8 cellular contexts compared by ENCODE assay signal in the genomic region with DNA sequence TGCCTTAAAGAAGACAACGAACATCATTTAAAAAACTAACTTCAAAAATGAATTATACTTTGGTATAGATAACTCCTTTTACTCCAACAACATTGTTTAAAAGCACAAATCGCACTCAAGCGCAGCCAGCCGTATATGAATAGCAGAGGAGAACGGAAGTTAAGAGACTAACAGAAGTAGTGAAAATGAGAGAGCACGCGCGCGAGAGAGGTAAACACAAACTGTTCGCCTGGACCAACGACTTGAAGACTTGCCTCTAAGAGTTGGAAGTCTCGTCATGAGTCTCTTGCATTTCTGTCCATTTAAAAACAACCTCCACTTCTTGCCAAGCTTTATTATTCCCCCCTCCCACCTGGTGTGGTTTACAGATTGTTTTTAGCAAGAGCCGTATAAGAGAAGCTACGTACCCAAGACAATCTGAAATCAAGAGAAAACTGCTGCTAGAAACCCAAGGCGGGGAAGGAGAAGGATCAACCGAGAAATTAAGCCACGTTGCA. TPM values are rescaled to one million over a fixed set of nuclear protein-coding genes. Genes with fewer than 3 reads are reported as not detected.
DNase-seq lines count a peak whose midpoint lies in the region; ATAC-seq and TF ChIP-seq lines count a peak whose summit lies in the region.

No MANE protein-coding gene starts in this region.

- H3K36me3 ChIP-seq in effector memory CD4-positive, alpha-beta T cell (ENCODE audit: control insufficient read depth, insufficient read depth, low read length): peaks cover 13% of the 10 kb centered on the region
- H3K36me3 ChIP-seq in uterus: no peaks in the 10 kb centered on the region

- H3K9me3 Mint-ChIP-seq in nephron progenitor cell: no peaks in the 10 kb centered on the region

- CTCF ChIA-PET in AG04449 (lab: Yijun Ruan, JAX): interaction anchor here (1.0 kb wide), 1 partner anchor 80 kb away, joined by 4 read pairs; no protein-coding TSS in a partner anchor

- no peak for DNase-seq in AG04449 (ENCODE audit: low read depth, low spot score)
- peak; percentile 34 for DNase-seq in LHCN-M2 (ENCODE audit: low read depth)
- peak in 2 of 3 donors; percentile 6 to 21 for DNase-seq in effector memory CD4-positive, alpha-beta T cell
- DNase-seq in nephron progenitor cell: peak; percentile 21
- DNase-seq in uterus: no peak
- DNase-seq in NK-92 treated with Interleukin-12 subunit alpha and Interleukin-12 subunit beta, amount 100 ng/mL, for 24 hours (lab: John Stamatoyannopoulos, UW): no peak

- H3K4me3 Mint-ChIP-seq in nephron progenitor cell: no peak overlapping the region

- peaks cover 27% of the 10 kb centered on the region for H3K4me1 Mint-ChIP-seq in nephron progenitor cell

- peak; percentile 26 for ATAC-seq in GM18499 (IDR thresholded peaks at IDR 0.05; ENCODE audit: insufficient read depth, unreplicated experiment)

- H3K27ac ChIP-seq in effector memory CD4-positive, alpha-beta T cell (ENCODE audit: insufficient read depth, low read length, poor library complexity, severe bottlenecking): peak overlapping the region; percentile 97
- H3K27ac ChIP-seq in uterus: peak overlapping the region; percentile 84 to 92

- H3K4me1 ChIP-seq in effector memory CD4-positive, alpha-beta T cell (ENCODE audit: control insufficient read depth, insufficient read depth, low read length, poor library complexity, severe bottlenecking): peaks cover 20% of the 10 kb centered on the region
- H3K4me1 ChIP-seq in uterus: peaks cover 0 to 5% of the 10 kb centered on the region in 2 donors

- no peak overlapping the region for H3K27ac Mint-ChIP-seq in nephron progenitor cell

- H3K9me3 ChIP-seq in effector memory CD4-positive, alpha-beta T cell (ENCODE audit: control insufficient read depth, low read length): no peaks in the 10 kb centered on the region
- H3K9me3 ChIP-seq in uterus: no peaks in the 10 kb centered on the region

- peaks cover 9% of the 10 kb centered on the region for H3K36me3 Mint-ChIP-seq in nephron progenitor cell (ENCODE audit: low read depth)

- intact Hi-C loops in uterus (cut with DNase I; ENCODE audit: low total_unique reads): loop anchor here (10.0 kb wide), 1 partner anchor 199 kb away; no protein-coding TSS in a partner anchor

- no peak for TF ChIP-seq CTCF in AG04449 (IDR thresholded peaks at IDR 0.05; ENCODE audit: insufficient read depth, low read length, missing control alignments)
- TF ChIP-seq CTCF in WI38 (IDR thresholded peaks at IDR 0.05; ENCODE audit: low read depth, low read length): no peak
- no peak for TF ChIP-seq CTCF in nephron progenitor cell (IDR thresholded peaks at IDR 0.05)
- no peak for TF ChIP-seq CTCF in uterus (IDR thresholded peaks at IDR 0.05)

- H3K4me3 ChIP-seq in AG04449 (ENCODE audit: low read depth, low read length): peak overlapping the region; percentile 78
- H3K4me3 ChIP-seq in WI38 (ENCODE audit: low read depth, low read length): peak overlapping the region; percentile 99
- peak overlapping the region; percentile 95 for H3K4me3 ChIP-seq in effector memory CD4-positive, alpha-beta T cell (ENCODE audit: insufficient read depth, low read depth, low read length, poor library complexity, severe bottlenecking)
- peak overlapping the region; percentile 87 to 97 for H3K4me3 ChIP-seq in uterus

- POLR2A ChIA-PET in AG04449 (lab: Yijun Ruan, JAX): interaction anchor here (0.7 to 1.1 kb wide), 2 partner anchors 15 to 139 kb away, joined by 3 to 4 read pairs; no protein-coding TSS in a partner anchor

- H3K27me3 Mint-ChIP-seq in nephron progenitor cell (ENCODE audit: low read depth, poor library complexity): no peaks in the 10 kb centered on the region

- no peak for TF ChIP-seq POLR2A in uterus (IDR thresholded peaks at IDR 0.05)

- no peaks in the 10 kb centered on the region for H3K27me3 ChIP-seq in effector memory CD4-positive, alpha-beta T cell (replicated peaks; ENCODE audit: control insufficient read depth, insufficient read depth, low read length, poor library complexity, severe bottlenecking)
- no peaks in the 10 kb centered on the region for H3K27me3 ChIP-seq in uterus

RNA-seq across cellular contexts. Expression of gene SELENOF, which starts 0.5 kb away (rescaled TPM):
- total RNA-seq in LHCN-M2 (2014; rRNA removed): 139 and 165 TPM in 2 replicates
- 138 TPM for polyA plus RNA-seq in LHCN-M2 (2012)
- total RNA-seq in uterus: 100 to 1,000 TPM; 155 to 232 (median 209) TPM

RNA-seq across cellular contexts. Expression of gene HS2ST1, which starts 1.0 kb away (rescaled TPM):
- total RNA-seq in LHCN-M2 (2014; rRNA removed) (21.7 and 27.8 TPM in 2 replicates), uterus (10 to 100 TPM in 2 of 4 donors, 1 to 10 TPM in 2; 4.6 to 53.5 (median 15.5) TPM)
- polyA plus RNA-seq in LHCN-M2 (2012): 11.2 TPM

Comparison
In these comparisons a context has a peak if more than half of its experiments do, and no peak if none do; other contexts are left out.
1. DNase-seq: peak in LHCN-M2 (single experiment), effector memory CD4-positive, alpha-beta T cell (2 of 3) and nephron progenitor cell (single experiment); none in AG04449 (single experiment), uterus (0 of 2) and NK-92 treated with Interleukin-12 subunit alpha and Interleukin-12 subunit beta, amount 100 ng/mL, for 24 hours (single experiment).
2. Peak in every context shown above with its lines, with median percentiles within 50 percentile points of each other: H3K4me3 ChIP-seq.